Comparison of ENCODE assay signal across 19 cellular contexts in the genomic region with DNA sequence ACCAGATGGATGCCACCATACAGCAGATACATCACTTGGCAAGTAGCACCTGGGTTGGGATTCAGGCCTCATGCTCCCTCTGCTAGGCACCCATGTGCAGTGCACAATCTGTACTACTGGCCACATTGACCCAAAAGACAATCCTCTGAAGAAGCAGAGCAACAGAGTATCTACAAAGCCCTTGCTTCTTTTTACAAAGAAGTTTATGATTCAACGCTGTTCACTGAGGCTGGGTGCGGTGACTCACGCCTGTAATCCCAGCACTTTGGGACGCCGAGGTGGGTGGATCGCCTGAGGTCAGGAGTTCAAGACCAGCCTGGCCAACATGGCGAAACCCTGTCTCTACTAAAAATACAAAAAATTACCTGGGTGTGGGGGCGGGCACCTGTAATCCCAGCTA. TPM values are rescaled to one million over a fixed set of nuclear protein-coding genes. Genes with fewer than 3 reads are reported as not detected.
"Had no signal": no experiment of that assay in that cellular context is flagged by ENCODE, and none has a peak within 500 bp of the region (broad histone marks: within the 10 kb centered on the region; RNA-seq: fewer than 3 reads in every experiment).

No MANE protein-coding gene starts in this region.

RNA-seq across cellular contexts. Expression of a gene that starts 12.3 kb away (rescaled TPM):
- total RNA-seq: activated CD4-positive, alpha-beta memory T cell treated with anti-CD3 and anti-CD28 coated beads, Interleukin-2, amount 10 ng/mL, durations not matched to agents 7 days and 5 days; activated naive CD4-positive, alpha-beta T cell treated with anti-CD3 and anti-CD28 coated beads for 36 hours; activated naive CD8-positive, alpha-beta T cell treated with anti-CD3 and anti-CD28 coated beads for 36 hours; activated T-cell treated with anti-CD3 and anti-CD28 coated beads, Interleukin-2, amount 50 U/mL, for 4 hours; activated T-helper 2 cell treated with anti-CD3 and anti-CD28 coated beads, Interferon-gamma antibody, Interleukin-2, Interleukin-4, amounts not matched to agents 10 μg/mL and 5 μg/mL and 100 μg/mL, durations not matched to agents 14 hours and 24 hours and 36 hours; adrenal gland; aorta; body of pancreas; chondrocyte; dermis blood vessel endothelial cell; endothelial cell of umbilical vein; epithelial cell of proximal tubule; esophagus squamous epithelium; fibroblast of lung; fibroblast of villous mesenchyme; gastroesophageal sphincter; glomerular endothelial cell; T-helper 1 cell treated with Interleukin-12 subunit alpha and Interleukin-12 subunit beta and Interleukin-4 antibody, amounts not matched to agents 30 ng/mL and 1 ng/mL, for 36 hours; WTC11 had no signal

RNA-seq across cellular contexts. Expression of a gene that starts 31.1 kb away (rescaled TPM):
- total RNA-seq: activated CD4-positive, alpha-beta memory T cell treated with anti-CD3 and anti-CD28 coated beads, Interleukin-2, amount 10 ng/mL, durations not matched to agents 7 days and 5 days; activated naive CD4-positive, alpha-beta T cell treated with anti-CD3 and anti-CD28 coated beads for 36 hours; activated naive CD8-positive, alpha-beta T cell treated with anti-CD3 and anti-CD28 coated beads for 36 hours; activated T-cell treated with anti-CD3 and anti-CD28 coated beads, Interleukin-2, amount 50 U/mL, for 4 hours; activated T-helper 2 cell treated with anti-CD3 and anti-CD28 coated beads, Interferon-gamma antibody, Interleukin-2, Interleukin-4, amounts not matched to agents 10 μg/mL and 5 μg/mL and 100 μg/mL, durations not matched to agents 14 hours and 24 hours and 36 hours; adrenal gland; aorta; chondrocyte; dermis blood vessel endothelial cell; endothelial cell of umbilical vein; esophagus squamous epithelium; fibroblast of lung; fibroblast of villous mesenchyme; gastroesophageal sphincter; glomerular endothelial cell; T-helper 1 cell treated with Interleukin-12 subunit alpha and Interleukin-12 subunit beta and Interleukin-4 antibody, amounts not matched to agents 30 ng/mL and 1 ng/mL, for 36 hours had no signal

RNA-seq across cellular contexts. Expression of a gene that starts 34.2 kb away (rescaled TPM):
- total RNA-seq: endothelial cell of umbilical vein, fibroblast of lung, fibroblast of villous mesenchyme had no signal
